Comparison of ENCODE assay signal across 29 cellular contexts in the genomic region with DNA sequence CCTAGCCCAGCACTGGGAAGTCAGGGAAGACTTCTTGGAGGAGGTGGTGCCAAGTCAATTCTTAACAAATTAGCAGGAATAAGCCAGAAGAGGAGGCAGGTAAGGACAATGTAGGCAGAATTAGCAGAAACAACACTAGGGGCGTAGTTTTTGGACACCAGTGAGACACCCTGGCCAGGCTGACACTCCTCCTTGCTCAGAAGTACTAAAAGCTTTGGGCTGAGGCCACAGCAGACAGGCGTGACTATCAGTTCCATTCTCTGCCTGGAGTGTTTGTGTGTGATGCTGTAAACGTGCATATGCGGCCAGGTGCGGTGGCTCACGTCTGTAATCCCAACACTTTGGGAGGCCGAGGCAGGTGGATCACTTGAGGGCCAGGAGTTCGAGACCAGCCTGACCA. TPM values are rescaled to one million over a fixed set of nuclear protein-coding genes. Genes with fewer than 3 reads are reported as not detected.
"Had no signal": no experiment of that assay in that cellular context is flagged by ENCODE, and none has a peak within 500 bp of the region (broad histone marks: within the 10 kb centered on the region; RNA-seq: fewer than 3 reads in every experiment).

No MANE protein-coding gene starts in this region.

- H3K4me3 ChIP-seq: esophagus muscularis mucosa, gastrocnemius medialis, heart right ventricle had no signal

- H3K36me3 Mint-ChIP-seq: activated naive CD8-positive, alpha-beta T cell had no signal

- H3K27ac Mint-ChIP-seq: activated B cell treated with CpG ODN at 0.5 μM for 24 hours; activated CD8-positive, alpha-beta T cell treated with anti-CD3 and anti-CD28 coated beads for 36 hours; activated naive CD8-positive, alpha-beta T cell; activated T-helper 17 cell treated with anti-CD3 and anti-CD28 coated beads, Interleukin-2, amount 50 U/mL, for 72 hours; effector memory CD8-positive, alpha-beta T cell had no signal

- H3K4me1 Mint-ChIP-seq: activated B cell treated with CpG ODN at 0.5 μM for 24 hours; activated T-helper 17 cell treated with anti-CD3 and anti-CD28 coated beads, Interleukin-2, amount 50 U/mL, for 72 hours; central memory CD8-positive, alpha-beta T cell had no signal

- ATAC-seq: activated CD4-positive, CD25-positive, alpha-beta regulatory T cell treated with anti-CD3 and anti-CD28 coated beads, Interleukin-2, amount 50 U/mL, for 24 hours; activated CD8-positive, alpha-beta T cell treated with anti-CD3 and anti-CD28 coated beads for 36 hours; activated T-cell treated with anti-CD3 and anti-CD28 coated beads, Interleukin-2, amount 50 U/mL, for 4 hours; activated T-helper 17 cell treated with anti-CD3 and anti-CD28 coated beads, Interleukin-2, amount 50 U/mL, for 72 hours; effector memory CD8-positive, alpha-beta T cell; foreskin keratinocyte; gastrocnemius medialis; heart right ventricle had no signal

- H3K9me3 Mint-ChIP-seq: activated B cell treated with CpG ODN at 0.5 μM for 24 hours; activated CD8-positive, alpha-beta T cell treated with anti-CD3 and anti-CD28 coated beads for 36 hours; activated T-cell treated with anti-CD3 and anti-CD28 coated beads, Interleukin-2, amount 50 U/mL, for 4 hours; activated T-helper 17 cell treated with anti-CD3 and anti-CD28 coated beads, Interleukin-2, amount 50 U/mL, for 72 hours; central memory CD8-positive, alpha-beta T cell; effector memory CD8-positive, alpha-beta T cell had no signal

- H3K4me1 ChIP-seq: esophagus muscularis mucosa, foreskin keratinocyte, gastrocnemius medialis, heart right ventricle had no signal

- H3K36me3 ChIP-seq: brain microvascular endothelial cell, esophagus muscularis mucosa, gastrocnemius medialis, heart right ventricle had no signal

- H3K27ac ChIP-seq: brain microvascular endothelial cell, esophagus muscularis mucosa, foreskin keratinocyte, gastrocnemius medialis, heart right ventricle had no signal

- H3K27me3 ChIP-seq: brain microvascular endothelial cell had no signal

- H3K4me3 Mint-ChIP-seq: activated B cell treated with CpG ODN at 0.5 μM for 24 hours; activated CD8-positive, alpha-beta T cell treated with anti-CD3 and anti-CD28 coated beads for 36 hours; activated naive CD8-positive, alpha-beta T cell; activated T-cell treated with anti-CD3 and anti-CD28 coated beads, Interleukin-2, amount 50 U/mL, for 4 hours; activated T-helper 17 cell treated with anti-CD3 and anti-CD28 coated beads, Interleukin-2, amount 50 U/mL, for 72 hours; central memory CD8-positive, alpha-beta T cell; effector memory CD8-positive, alpha-beta T cell had no signal

- DNase-seq: activated B cell treated with CpG ODN at 0.5 μM for 24 hours; activated CD4-positive, alpha-beta T cell treated with anti-CD3 and anti-CD28 coated beads for 48 hours; activated CD4-positive, alpha-beta T cell treated with anti-CD3 and anti-CD28 coated beads, Interleukin-2, amount 50 U/mL, for 1 hour; activated CD4-positive, alpha-beta T cell treated with anti-CD3 and anti-CD28 coated beads, Interleukin-2, amount 50 U/mL, for 48 hours; activated CD8-positive, alpha-beta memory T cell treated with anti-CD3 and anti-CD28 coated beads for 24 hours; activated CD8-positive, alpha-beta T cell treated with anti-CD3 and anti-CD28 coated beads for 36 hours; activated effector memory CD4-positive, alpha-beta T cell treated with Interleukin-2 at 50 U/mL for 16 hours; activated gamma-delta T cell treated with Interleukin-2 at 50 U/mL for 16 hours; activated naive CD4-positive, alpha-beta T cell treated with anti-CD3 and anti-CD28 coated beads, Interleukin-2, amount 50 U/mL, for 16 hours; activated naive CD4-positive, alpha-beta T cell treated with Interleukin-2 at 50 U/mL for 16 hours; activated T-cell treated with anti-CD3 and anti-CD28 coated beads, Interleukin-2, amount 50 U/mL, for 4 hours; amniotic stem cell; anterior cingulate cortex; brain microvascular endothelial cell; cortex of kidney; dermis blood vessel endothelial cell; effector CD4-positive, alpha-beta T cell; effector memory CD8-positive, alpha-beta T cell; erythroblast; foreskin keratinocyte; gastrocnemius medialis; heart right ventricle; T-helper 2 cell had no signal

RNA-seq across cellular contexts. Expression of gene PHF21B, which starts 36.0 kb away (rescaled TPM):
- total RNA-seq: activated B cell treated with CpG ODN at 0.5 μM for 24 hours; activated T-helper 17 cell treated with anti-CD3 and anti-CD28 coated beads, Interleukin-2, amount 50 U/mL, for 72 hours; bronchial epithelial cell; dermis blood vessel endothelial cell had no signal
